Comparison of ENCODE assay signal across 1 cellular context in the genomic region with DNA sequence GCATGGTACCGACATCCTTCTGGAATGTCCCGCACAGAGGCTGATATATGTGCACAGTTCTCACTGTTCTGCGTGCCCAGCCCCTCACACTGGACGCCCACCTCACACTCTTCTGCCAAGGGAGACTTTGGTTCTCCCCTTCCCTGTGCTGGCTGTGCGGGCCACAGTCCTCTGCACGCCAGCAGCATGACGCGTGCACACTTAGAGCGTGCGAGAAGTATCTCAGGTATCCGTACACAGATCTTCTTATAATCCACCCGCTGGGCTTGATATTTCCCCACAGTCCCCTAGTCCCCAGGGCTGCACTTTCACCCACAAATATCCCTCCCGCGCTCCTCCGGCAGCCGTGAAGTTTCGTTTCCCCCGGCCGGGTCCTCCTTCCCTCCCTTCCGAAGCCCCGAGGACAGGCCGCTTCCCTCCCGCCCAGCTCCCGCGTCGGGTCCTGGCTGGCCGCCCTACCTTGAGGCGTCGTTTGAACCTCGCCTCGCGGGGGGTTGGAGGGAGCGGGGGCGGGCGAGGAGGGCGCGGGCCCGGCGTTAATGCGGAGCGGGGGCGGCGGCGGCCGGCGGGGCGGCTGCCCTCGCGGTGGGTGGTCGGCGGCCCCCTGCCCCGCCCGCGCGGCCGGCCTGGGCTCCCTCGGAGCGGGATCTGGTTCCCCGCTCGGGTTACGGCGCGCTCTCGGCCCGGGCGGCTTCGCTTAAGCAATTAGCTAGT.
TF ChIP-seq lines count a peak whose summit lies in the region.

No MANE protein-coding gene starts in this region.

TF ChIP-seq in HepG2, 621 proteins besides CTCF, POLR2A, EP300 and RAD21:
- peak; percentile 44; the same call in 1 of the 2 replicates for TF ChIP-seq MTF2 (CRISPR knock-in tag; IDR thresholded peaks at IDR 0.05; ENCODE audit: borderline replicate concordance)
- no peak for TF ChIP-seq RFX5 (IDR thresholded peaks at IDR 0.05; ENCODE audit: low read depth, low read length)
- TF ChIP-seq, protein P1, sequence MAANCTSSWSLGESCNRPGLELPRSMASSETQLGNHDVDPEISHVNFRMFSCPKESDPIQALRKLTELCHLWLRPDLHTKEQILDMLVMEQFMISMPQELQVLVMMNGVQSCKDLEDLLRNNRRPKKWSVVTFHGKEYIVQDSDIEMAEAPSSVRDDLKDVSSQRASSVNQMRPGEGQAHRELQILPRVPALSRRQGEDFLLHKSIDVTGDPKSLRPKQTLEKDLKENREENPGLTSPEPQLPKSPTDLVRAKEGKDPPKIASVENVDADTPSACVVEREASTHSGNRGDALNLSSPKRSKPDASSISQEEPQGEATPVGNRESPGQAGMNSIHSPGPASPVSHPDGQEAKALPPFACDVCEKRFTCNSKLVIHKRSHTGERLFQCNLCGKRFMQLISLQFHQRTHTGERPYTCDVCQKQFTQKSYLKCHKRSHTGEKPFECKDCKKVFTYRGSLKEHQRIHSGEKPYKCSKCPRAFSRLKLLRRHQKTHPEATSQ (CRISPR knock-in tag; IDR thresholded peaks at IDR 0.05; ENCODE audit: borderline replicate concordance) = no peak
- no peak for TF ChIP-seq RARA (CRISPR knock-in tag; IDR thresholded peaks at IDR 0.05)
- peak; percentile 99 for TF ChIP-seq EZH2 (conservative IDR thresholded peaks at IDR 0.05; ENCODE audit: low read depth, low read length)
- TF ChIP-seq KLF15 (CRISPR knock-in tag; IDR thresholded peaks at IDR 0.05; ENCODE audit: borderline replicate concordance) = no peak
- TF ChIP-seq ZNF30 (CRISPR knock-in tag; IDR thresholded peaks at IDR 0.05) = no peak
- TF ChIP-seq GZF1 (CRISPR knock-in tag; IDR thresholded peaks at IDR 0.05) = no peak
TF ChIP-seq in HepG2: peak in this region for 2.
